In the genomic region with DNA sequence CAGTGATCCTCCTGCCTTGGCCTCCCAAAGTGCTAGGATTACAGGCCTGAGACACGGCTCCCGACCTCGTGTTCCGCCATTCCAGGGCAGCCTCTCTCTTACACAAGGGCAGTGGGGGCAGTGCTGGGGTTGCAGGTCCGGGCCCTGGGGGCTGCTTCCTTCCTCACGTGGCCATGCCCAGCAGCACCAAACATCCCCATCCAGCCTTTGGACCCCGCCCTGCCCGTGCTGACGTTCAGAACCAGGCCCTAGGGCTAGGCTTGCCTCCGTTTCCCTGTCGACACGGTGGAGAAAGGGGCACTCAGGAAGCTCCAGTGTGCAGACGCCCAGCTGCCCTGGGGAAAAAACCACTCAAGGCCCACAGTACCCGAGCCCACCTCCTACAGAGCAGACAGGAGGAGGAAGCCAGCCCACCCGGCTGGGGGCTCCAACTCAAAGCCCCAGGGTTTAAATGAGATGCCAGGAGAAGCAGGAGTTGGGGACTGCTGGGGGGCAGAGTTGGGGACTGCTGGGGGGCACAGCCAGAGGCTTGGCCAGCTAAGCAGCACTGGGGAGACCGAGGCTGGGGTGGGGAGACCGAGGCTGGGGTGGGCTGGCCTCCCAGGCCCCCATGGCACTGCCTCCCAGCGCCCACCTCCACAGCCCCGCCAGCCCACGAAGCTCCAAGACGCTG, we compare ENCODE assay signal across 16 cellular contexts. TPM values are rescaled to one million over a fixed set of nuclear protein-coding genes. Genes with fewer than 3 reads are reported as not detected.
A peak's percentile ranks its signal among the peaks of the same experiment; 100 is the strongest.
DNase-seq lines count a peak whose midpoint lies in the region; ATAC-seq, FAIRE-seq and TF ChIP-seq lines count a peak whose summit lies in the region.
"Had no signal": no experiment of that assay in that cellular context is flagged by ENCODE, and none has a peak within 500 bp of the region (broad histone marks: within the 10 kb centered on the region; RNA-seq: fewer than 3 reads in every experiment).

No MANE protein-coding gene starts in this region.

- intact Hi-C loops in CD14-positive monocyte (cut with micrococcal nuclease) = no loop called here
- intact Hi-C loops in psoas muscle (cut with DNase I) = no loop called here

- H4K20me1 ChIP-seq in SK-N-SH (ENCODE audit: insufficient read depth) = no peaks in the 10 kb centered on the region

- CTCF ChIA-PET in SK-N-SH (lab: Yijun Ruan, JAX) = interaction anchor here (0.6 to 2.8 kb wide), 5 partner anchors 11 to 74 kb away, joined by 3 to 26 read pairs (median 3); a partner anchor contains a TSS

- 74 to 83% (median 75%) methylated on average over 19 to 21 of the region's 21 CpGs for WGBS in psoas muscle, 3 donors
- 81% methylated on average over 13 of the region's 21 CpGs for WGBS in SK-N-SH (ENCODE audit: low lambda C conversion rate)

- peaks cover 43 to 59% of the 10 kb centered on the region in 2 donors for H3K36me3 Mint-ChIP-seq in CD14-positive monocyte
- no peaks in the 10 kb centered on the region for H3K36me3 Mint-ChIP-seq in immature natural killer cell

- no peaks in the 10 kb centered on the region for H3K27me3 ChIP-seq in RWPE2 (ENCODE audit: insufficient read depth, poor library complexity, severe bottlenecking)
- H3K27me3 ChIP-seq in psoas muscle (ENCODE audit: insufficient read depth in 3 of 3, low read length in 2 of 3) = peaks cover 0 to 13% (median 2%) of the 10 kb centered on the region in 3 donors
- H3K27me3 ChIP-seq in SK-N-SH (ENCODE audit: insufficient read depth) = no peaks in the 10 kb centered on the region

- H3K27me3 Mint-ChIP-seq in CD14-positive monocyte (ENCODE audit: low read depth in 3 of 3) = peaks cover 0 to 3% (median 0%) of the 10 kb centered on the region in 3 donors
- H3K27me3 Mint-ChIP-seq in immature natural killer cell (ENCODE audit: low read depth in 3 of 3) = peaks cover 9 to 15% (median 12%) of the 10 kb centered on the region in 3 donors
- H3K27me3 Mint-ChIP-seq: B cell; naive thymus-derived CD4-positive, alpha-beta T cell had no signal

- FAIRE-seq in frontal cortex (lab: Jason Lieb, UNC) = no peak
- FAIRE-seq: endometrium had no signal

- H3K4me3 Mint-ChIP-seq in CD14-positive monocyte = no peak overlapping the region
- no peak overlapping the region for H3K4me3 Mint-ChIP-seq in immature natural killer cell
- H3K4me3 Mint-ChIP-seq: B cell, GM23338 had no signal

- no peak for TF ChIP-seq CTCF in CD14-positive monocyte (IDR thresholded peaks at IDR 0.05)
- no peak for TF ChIP-seq CTCF in RWPE2 (IDR thresholded peaks at IDR 0.05; ENCODE audit: poor library complexity, severe bottlenecking)
- no peak for TF ChIP-seq CTCF in psoas muscle (IDR thresholded peaks at IDR 0.05)
- no peak for TF ChIP-seq CTCF in SK-N-SH (IDR thresholded peaks at IDR 0.05)

- peak overlapping the region in 3 of 7 donors; percentile 3 to 68 (median 42) for H3K27ac Mint-ChIP-seq in CD14-positive monocyte
- peak overlapping the region in 4 of 6 donors; percentile 35 to 57 (median 50) for H3K27ac Mint-ChIP-seq in immature natural killer cell
- H3K27ac Mint-ChIP-seq: B cell, GM23338 had no signal

- H3K9me2 ChIP-seq in SK-N-SH = no peaks in the 10 kb centered on the region

- POLR2A ChIA-PET in SK-N-SH (lab: Yijun Ruan, JAX) = no interaction called here

- H3F3A ChIP-seq in SK-N-SH (replicated peaks; ENCODE audit: insufficient read depth) = peaks cover 4% of the 10 kb centered on the region

- TF ChIP-seq EP300 in SK-N-SH (IDR thresholded peaks at IDR 0.05; ENCODE audit: borderline replicate concordance in 1 of 2, low read depth in 1 of 2, low read length in 1 of 2) = no peak

- H2AFZ ChIP-seq in SK-N-SH (ENCODE audit: low read depth) = no peak overlapping the region
- H2AFZ ChIP-seq: GM23338 had no signal

- H3K9me3 ChIP-seq in RWPE2 (ENCODE audit: severe bottlenecking) = no peaks in the 10 kb centered on the region
- H3K9me3 ChIP-seq in psoas muscle = no peaks in the 10 kb centered on the region
- H3K9me3 ChIP-seq in SK-N-SH = no peaks in the 10 kb centered on the region

- H3K27ac ChIP-seq in RWPE2 (ENCODE audit: poor library complexity, severe bottlenecking) = no peak overlapping the region
- no peak overlapping the region for H3K27ac ChIP-seq in psoas muscle
- no peak overlapping the region for H3K27ac ChIP-seq in SK-N-SH (ENCODE audit: low read depth in 2 of 2, low read length in 1 of 2)

- TF ChIP-seq RAD21 in SK-N-SH (IDR thresholded peaks at IDR 0.05; ENCODE audit: low read length) = no peak

- H3K36me3 ChIP-seq in RWPE2 (ENCODE audit: low read depth) = no peaks in the 10 kb centered on the region
- no peaks in the 10 kb centered on the region for H3K36me3 ChIP-seq in psoas muscle (ENCODE audit: insufficient read depth in 1 of 2, low read depth in 1 of 2)
- no peaks in the 10 kb centered on the region for H3K36me3 ChIP-seq in SK-N-SH (replicated peaks in 1 of 2; ENCODE audit: control insufficient read depth in 1 of 2, insufficient read depth in 2 of 2, low read length in 1 of 2)

- H3K4me3 ChIP-seq in RWPE2 (ENCODE audit: severe bottlenecking) (no peak overlapping the region), psoas muscle (no peak overlapping the region), SK-N-SH (ENCODE audit: low read depth in 2 of 2, low read length in 1 of 2) (no peak overlapping the region)
- H3K4me3 ChIP-seq: GM23338 had no signal

- H3K4me1 Mint-ChIP-seq in CD14-positive monocyte (peaks cover 56% of the 10 kb centered on the region), immature natural killer cell (peaks cover 44 to 50% of the 10 kb centered on the region in 2 donors)
- H3K4me1 Mint-ChIP-seq: GM23338 had no signal

- ATAC-seq in RWPE2 (ENCODE audit: low read depth) = no peak
- no peak for ATAC-seq in psoas muscle
- no peak for ATAC-seq in HG02642 (IDR thresholded peaks at IDR 0.05; ENCODE audit: poor library complexity, unreplicated experiment)
- ATAC-seq: GM23338; naive thymus-derived CD4-positive, alpha-beta T cell had no signal

- H3K9me3 Mint-ChIP-seq in CD14-positive monocyte (no peaks in the 10 kb centered on the region), immature natural killer cell (no peaks in the 10 kb centered on the region)
- H3K9me3 Mint-ChIP-seq: GM23338 had no signal

- DNase-seq in CD14-positive monocyte (ENCODE audit: low spot score) (peak; percentile 39), RWPE2 (ENCODE audit: low spot score) (peak; percentile 57), immature natural killer cell (no peak), psoas muscle (peak; percentile 5 to 25), frontal cortex (ENCODE audit: low spot score in 2 of 2) (no peak), SK-N-SH (no peak)
- DNase-seq: amniotic stem cell, cerebellar nuclear complex, Karpas-422, NCI-H1694, NCI-H345 had no signal

- peaks cover 14% of the 10 kb centered on the region for H3K4me1 ChIP-seq in RWPE2 (ENCODE audit: insufficient read depth, poor library complexity, severe bottlenecking)
- no peaks in the 10 kb centered on the region for H3K4me1 ChIP-seq in psoas muscle
- H3K4me1 ChIP-seq in SK-N-SH (ENCODE audit: control insufficient read depth in 1 of 2, insufficient read depth in 2 of 2, low read depth in 1 of 2, low read length in 1 of 2) = peaks cover 0 to 24% of the 10 kb centered on the region in 2 experiments; a peak in 1 of 4 replicates

- no peaks in the 10 kb centered on the region for H3K79me2 ChIP-seq in SK-N-SH (ENCODE audit: insufficient read depth)

- H3K9ac ChIP-seq in SK-N-SH = no peak overlapping the region

- no peak overlapping the region for H3K4me2 ChIP-seq in SK-N-SH
- H3K4me2 ChIP-seq: GM23338 had no signal

TF ChIP-seq in SK-N-SH, 30 proteins besides CTCF, POLR2A, EP300 and RAD21 (continues in another document):
- TF ChIP-seq TCF12 (IDR thresholded peaks at IDR 0.05) (no peak), GABPA (IDR thresholded peaks at IDR 0.05; ENCODE audit: low read depth) (no peak), CHD2 (IDR thresholded peaks at IDR 0.05; ENCODE audit: low read length, partially characterized antibody) (no peak), FOXJ3 (CRISPR knock-in tag; IDR thresholded peaks at IDR 0.05) (no peak), ELF1 (IDR thresholded peaks at IDR 0.05) (no peak), JUND (IDR thresholded peaks at IDR 0.05) (no peak)
- TF ChIP-seq, protein P1, sequence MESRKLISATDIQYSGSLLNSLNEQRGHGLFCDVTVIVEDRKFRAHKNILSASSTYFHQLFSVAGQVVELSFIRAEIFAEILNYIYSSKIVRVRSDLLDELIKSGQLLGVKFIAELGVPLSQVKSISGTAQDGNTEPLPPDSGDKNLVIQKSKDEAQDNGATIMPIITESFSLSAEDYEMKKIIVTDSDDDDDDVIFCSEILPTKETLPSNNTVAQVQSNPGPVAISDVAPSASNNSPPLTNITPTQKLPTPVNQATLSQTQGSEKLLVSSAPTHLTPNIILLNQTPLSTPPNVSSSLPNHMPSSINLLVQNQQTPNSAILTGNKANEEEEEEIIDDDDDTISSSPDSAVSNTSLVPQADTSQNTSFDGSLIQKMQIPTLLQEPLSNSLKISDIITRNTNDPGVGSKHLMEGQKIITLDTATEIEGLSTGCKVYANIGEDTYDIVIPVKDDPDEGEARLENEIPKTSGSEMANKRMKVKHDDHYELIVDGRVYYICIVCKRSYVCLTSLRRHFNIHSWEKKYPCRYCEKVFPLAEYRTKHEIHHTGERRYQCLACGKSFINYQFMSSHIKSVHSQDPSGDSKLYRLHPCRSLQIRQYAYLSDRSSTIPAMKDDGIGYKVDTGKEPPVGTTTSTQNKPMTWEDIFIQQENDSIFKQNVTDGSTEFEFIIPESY (IDR thresholded peaks at IDR 0.05; ENCODE audit: borderline replicate concordance, low read depth) = no peak

RNA-seq across cellular contexts. Expression of a gene that starts 35.9 kb away (rescaled TPM):
- polyA plus RNA-seq in CD14-positive monocyte = 10 to 100 TPM; 49.1 to 72.2 TPM
- polyA plus RNA-seq in immature natural killer cell = 10 to 100 TPM; 49.7 to 72.1 (median 55.1) TPM
- total RNA-seq in psoas muscle = 1 to 10 TPM in 3 of 4 donors, under 1 TPM in 1; 0.88 to 1.4 (median 1.2) TPM
- under 1 TPM; 0.18 to 0.56 (median 0.56) TPM for polyA plus RNA-seq in psoas muscle
- total RNA-seq in frontal cortex = 33.8 TPM
- 3.2 and 5.4 TPM in 2 replicates for polyA plus RNA-seq in SK-N-SH (2012; rRNA removed)
- polyA plus RNA-seq in SK-N-SH (2012; cell fraction: cytosol; rRNA removed) = 2.0 and 2.8 TPM in 2 replicates
- 8.1 and 8.6 TPM in 2 replicates for polyA plus RNA-seq in SK-N-SH (2012; cell fraction: nucleus; rRNA removed)

RNA-seq across cellular contexts. Expression of a gene that starts 42.2 kb away (rescaled TPM):
- polyA plus RNA-seq in CD14-positive monocyte (10 to 100 TPM; 20.1 to 25.5 TPM), immature natural killer cell (10 to 100 TPM; 25.3 to 35.6 (median 25.5) TPM), psoas muscle (10 to 100 TPM; 36.8 to 51.1 (median 48.3) TPM), SK-N-SH (2012; rRNA removed) (63.1 and 65.4 TPM in 2 replicates)
- total RNA-seq in psoas muscle (10 to 100 TPM; 27.3 to 42.3 (median 29.1) TPM), frontal cortex (20.8 TPM)
- polyA plus RNA-seq in SK-N-SH (2012; cell fraction: cytosol; rRNA removed) = 20.4 and 32.7 TPM in 2 replicates
- polyA plus RNA-seq in SK-N-SH (2012; cell fraction: nucleus; rRNA removed) = 341 and 380 TPM in 2 replicates

RNA-seq across cellular contexts. Expression of a gene that starts 56.8 kb away (rescaled TPM):
- polyA plus RNA-seq in CD14-positive monocyte (1 to 10 TPM; 7.4 to 7.6 TPM), immature natural killer cell (10 to 100 TPM; 12.7 to 24.0 (median 18.1) TPM), psoas muscle (10 to 100 TPM in 2 of 3 donors, 1 to 10 TPM in 1; 5.6 to 12.2 (median 11.3) TPM), SK-N-SH (2012; rRNA removed) (7.6 TPM in 2 replicates)
- total RNA-seq in psoas muscle (1 to 10 TPM; 4.5 to 7.9 (median 6.9) TPM), frontal cortex (13.9 TPM)
- polyA plus RNA-seq in SK-N-SH (2012; cell fraction: cytosol; rRNA removed) = 6.4 and 7.5 TPM in 2 replicates
- polyA plus RNA-seq in SK-N-SH (2012; cell fraction: nucleus; rRNA removed) = 15.5 and 19.8 TPM in 2 replicates

Comparison
In these comparisons a context has a peak if more than half of its experiments do, and no peak if none do; other contexts are left out.
1. DNase-seq: peak in CD14-positive monocyte (single experiment), RWPE2 (single experiment) and psoas muscle (2 of 2); none in immature natural killer cell (0 of 3), frontal cortex (0 of 2) and SK-N-SH (single experiment).
2. RNA of a gene that starts 35.9 kb away (polyA plus RNA-seq): 49.1 to 72.2 TPM in CD14-positive monocyte and 49.7 to 72.1 TPM in immature natural killer cell; 2.0 to 8.6 TPM in SK-N-SH and 0.18 to 0.56 TPM in psoas muscle; every median in the first group is over 4 times any median in the second.